In genomic region chr5:32545102-32545847, GRCh38 we compare ENCODE assay signal across 14 cellular contexts. TPM values are rescaled to one million over a fixed set of nuclear protein-coding genes. Genes with fewer than 3 reads are reported as not detected.
DNase-seq lines count a peak whose midpoint lies in the region; ATAC-seq lines count a peak whose summit lies in the region.
"Had no signal": no experiment of that assay in that cellular context is flagged by ENCODE, and none has a peak within 500 bp of the region (broad histone marks: within the 10 kb centered on the region; RNA-seq: fewer than 3 reads in every experiment).

No MANE protein-coding gene starts in this region.

- H4K8ac ChIP-seq in neuronal stem cell (ENCODE audit: low read depth, low read length), result no peak overlapping the region

- no peak for ATAC-seq in Right ventricle myocardium inferior

- no peak overlapping the region for H2BK12ac ChIP-seq in neuronal stem cell (ENCODE audit: low read length)

- no CpG with 5 or more reads among the region's 12 CpGs for WGBS in neuronal stem cell (ENCODE audit: extremely low coverage in 2 of 2, insufficient read length in 2 of 2, insufficient replicate concordance in 1 of 2), 2 donors

- no peak overlapping the region for H2BK5ac ChIP-seq in neuronal stem cell (ENCODE audit: low read length)

- intact Hi-C loops in Right ventricle myocardium inferior (cut with DNase I), result no loop called here

- H3K27ac ChIP-seq in neuronal stem cell (replicated peaks; ENCODE audit: low read length), result no peak overlapping the region

- H3K18ac ChIP-seq in neuronal stem cell (ENCODE audit: low read length), result no peak overlapping the region

- H3K9ac ChIP-seq in neuronal stem cell (ENCODE audit: low read depth, low read length, poor library complexity), result no peak overlapping the region

- no peaks in the 10 kb centered on the region for H3K79me1 ChIP-seq in neuronal stem cell (ENCODE audit: low read depth, low read length)

- no peak overlapping the region for H2AK5ac ChIP-seq in neuronal stem cell (ENCODE audit: low read depth, low read length)

- H3K4me1 ChIP-seq in neuronal stem cell (ENCODE audit: control insufficient read depth in 2 of 2, insufficient read depth in 1 of 2, low read depth in 1 of 2, low read length in 2 of 2), result peaks cover 0 to 2% of the 10 kb centered on the region in 2 donors

- H2AFZ ChIP-seq in neuronal stem cell (ENCODE audit: low read length), result no peak overlapping the region

- H3K36me3 ChIP-seq in neuronal stem cell (replicated peaks in 1 of 2; ENCODE audit: control insufficient read depth in 2 of 2, insufficient read depth in 2 of 2, low read length in 2 of 2), result no peaks in the 10 kb centered on the region

- no peak overlapping the region for H3K23ac ChIP-seq in neuronal stem cell (ENCODE audit: low read depth, low read length, poor library complexity)

- no peak overlapping the region for H3K14ac ChIP-seq in neuronal stem cell (ENCODE audit: low read length)

- no peak overlapping the region for H4K91ac ChIP-seq in neuronal stem cell (ENCODE audit: low read depth, low read length, poor library complexity)

- no peak overlapping the region for H3K4ac ChIP-seq in neuronal stem cell (ENCODE audit: low read length)

- no peaks in the 10 kb centered on the region for H3K9me3 ChIP-seq in neuronal stem cell (replicated peaks in 1 of 2; ENCODE audit: control insufficient read depth in 2 of 2, insufficient read depth in 1 of 2, low read depth in 1 of 2, low read length in 2 of 2)

- H2BK15ac ChIP-seq in neuronal stem cell (ENCODE audit: low read length), result no peak overlapping the region

- DNase-seq in Ammon's horn (ENCODE audit: low spot score) (peak; percentile 15), M059J (ENCODE audit: low read depth) (peak; percentile 32), RPMI7951 (ENCODE audit: low read depth) (peak; percentile 22), fibroblast of peridontal ligament (ENCODE audit: extremely low read depth) (peak; percentile 13), NCI-H1436 treated with DMSO at 0.1 percent for 48 hours (lab: John Stamatoyannopoulos, UW) (no peak), NCI-H2081 treated with DMSO at 0.1 percent for 48 hours (lab: John Stamatoyannopoulos, UW) (no peak), neuronal stem cell (ENCODE audit: low spot score) (no peak), Right ventricle myocardium inferior (ENCODE audit: missing footprints) (no peak)
- DNase-seq: C1 segment of cervical spinal cord, DND-41, GOT3, KBM-7, NCI-H2029, NCI-H774 had no signal

- H2BK120ac ChIP-seq in neuronal stem cell (ENCODE audit: low read depth, low read length), result no peak overlapping the region

- no peaks in the 10 kb centered on the region for H3K27me3 ChIP-seq in neuronal stem cell (ENCODE audit: control insufficient read depth in 3 of 3, insufficient read depth in 3 of 3, low read depth in 1 of 3, low read length in 3 of 3)

- H3K4me3 ChIP-seq in neuronal stem cell (ENCODE audit: low read length in 2 of 2), result no peak overlapping the region

- no peak overlapping the region for H3K4me2 ChIP-seq in neuronal stem cell (ENCODE audit: insufficient read depth, low read length, poor library complexity, severe bottlenecking)

RNA-seq across cellular contexts. Expression of gene SUB1, which starts 40.1 kb away (rescaled TPM):
- 243 and 612 TPM in 2 replicates for total RNA-seq in M059J (2014; rRNA removed; shearing (Covaris generic))
- total RNA-seq in RPMI7951 (2014; rRNA removed; shearing (Covaris generic)), result 391 and 400 TPM in 2 replicates
- 613 TPM for polyA plus RNA-seq in neuronal stem cell (2013, experiment 1 of 2)
- polyA plus RNA-seq in neuronal stem cell (2013, experiment 2 of 2), result 623 TPM
- 187 TPM for total RNA-seq in Right ventricle myocardium inferior

Comparison
In these comparisons a context has a peak if more than half of its experiments do, and no peak if none do; other contexts are left out.
1. DNase-seq: peak in Ammon's horn (single experiment), M059J (single experiment), RPMI7951 (single experiment) and fibroblast of peridontal ligament (single experiment); none in NCI-H1436 treated with DMSO at 0.1 percent for 48 hours (single experiment), NCI-H2081 treated with DMSO at 0.1 percent for 48 hours (single experiment), neuronal stem cell (single experiment) and Right ventricle myocardium inferior (single experiment).